In genomic region chr2:41967426-41968181, GRCh38 we compare ENCODE assay signal across 11 cellular contexts.
DNase-seq lines count a peak whose midpoint lies in the region; ATAC-seq, FAIRE-seq and TF ChIP-seq lines count a peak whose summit lies in the region.
"Had no signal": no experiment of that assay in that cellular context is flagged by ENCODE, and none has a peak within 500 bp of the region (broad histone marks: within the 10 kb centered on the region; RNA-seq: fewer than 3 reads in every experiment).

No MANE protein-coding gene starts in this region.

- H3K4me1 ChIP-seq in heart left ventricle (peaks cover 0 to 60% (median 32%) of the 10 kb centered on the region in 12 donors), pancreas (peaks cover 7 to 32% (median 23%) of the 10 kb centered on the region in 3 donors), uterus (peaks cover 16 to 35% of the 10 kb centered on the region in 2 donors)

- no peaks in the 10 kb centered on the region for H3K27me3 Mint-ChIP-seq in activated CD8-positive, alpha-beta memory T cell treated with anti-CD3 and anti-CD28 coated beads, Interleukin-2, amount 10 ng/mL, durations not matched to agents 7 days and 5 days

- H3K27me3 ChIP-seq in heart left ventricle (no peaks in the 10 kb centered on the region), pancreas (no peaks in the 10 kb centered on the region), uterus (no peaks in the 10 kb centered on the region)

- no peak for TF ChIP-seq POLR2A in heart left ventricle (IDR thresholded peaks at IDR 0.05)
- TF ChIP-seq POLR2A in uterus (IDR thresholded peaks at IDR 0.05) = no peak

- no peak overlapping the region for H3K27ac Mint-ChIP-seq in activated CD8-positive, alpha-beta memory T cell treated with anti-CD3 and anti-CD28 coated beads, Interleukin-2, amount 10 ng/mL, durations not matched to agents 7 days and 5 days
- H3K27ac Mint-ChIP-seq: activated CD4-positive, alpha-beta memory T cell treated with anti-CD3 and anti-CD28 coated beads, Interleukin-2, amount 10 ng/mL, durations not matched to agents 7 days and 5 days had no signal

- FAIRE-seq in pancreas (lab: Jason Lieb, UNC) = no peak
- FAIRE-seq: GM18507 had no signal

- H3K36me3 ChIP-seq in heart left ventricle (no peaks in the 10 kb centered on the region), pancreas (no peaks in the 10 kb centered on the region), uterus (no peaks in the 10 kb centered on the region)

- no peak overlapping the region for H3K4me3 ChIP-seq in heart left ventricle
- no peak overlapping the region for H3K4me3 ChIP-seq in pancreas
- no peak overlapping the region for H3K4me3 ChIP-seq in uterus

- WGBS in adipose tissue, 3 donors = 48 to 51% (median 51%) methylated on average over 14 of the region's 14 CpGs
- WGBS in heart left ventricle, 4 donors = 49 to 62% (median 57%) methylated on average over 12 to 14 of the region's 14 CpGs
- 40 to 49% methylated on average over 13 to 14 of the region's 14 CpGs for WGBS in pancreas, 2 donors

- ATAC-seq in heart left ventricle (peak; percentile 45 to 66 (median 50)), pancreas (peak; percentile 9 to 51 (median 46))
- ATAC-seq in activated CD8-positive, alpha-beta memory T cell treated with anti-CD3 and anti-CD28 coated beads, Interleukin-2, amount 10 ng/mL, durations not matched to agents 7 days and 5 days = no peak

- intact Hi-C loops in heart left ventricle (cut with DNase I) (loop anchor here in 3 of 10 donors (2.0 to 5.0 kb wide), 3 partner anchors 35 to 55 kb away; no protein-coding TSS in a partner anchor), pancreas (cut with DNase I) (no loop called here), uterus (cut with DNase I; ENCODE audit: low total_unique reads) (no loop called here)

- H3K9me3 Mint-ChIP-seq in activated CD8-positive, alpha-beta memory T cell treated with anti-CD3 and anti-CD28 coated beads, Interleukin-2, amount 10 ng/mL, durations not matched to agents 7 days and 5 days (ENCODE audit: low read depth) = no peaks in the 10 kb centered on the region
- H3K9me3 Mint-ChIP-seq: activated CD4-positive, alpha-beta memory T cell treated with anti-CD3 and anti-CD28 coated beads, Interleukin-2, amount 10 ng/mL, durations not matched to agents 7 days and 5 days had no signal

- CTCF ChIA-PET in activated CD8-positive, alpha-beta memory T cell treated with anti-CD3 and anti-CD28 coated beads, Interleukin-2, amount 10 ng/mL, durations not matched to agents 7 days and 5 days (lab: Charles Lee) = no interaction called here

- no peaks in the 10 kb centered on the region for H3K9me3 ChIP-seq in heart left ventricle
- no peaks in the 10 kb centered on the region for H3K9me3 ChIP-seq in pancreas
- no peaks in the 10 kb centered on the region for H3K9me3 ChIP-seq in uterus

- H3K36me3 Mint-ChIP-seq in activated CD8-positive, alpha-beta memory T cell treated with anti-CD3 and anti-CD28 coated beads, Interleukin-2, amount 10 ng/mL, durations not matched to agents 7 days and 5 days = no peaks in the 10 kb centered on the region

- H3K4me3 Mint-ChIP-seq in activated CD8-positive, alpha-beta memory T cell treated with anti-CD3 and anti-CD28 coated beads, Interleukin-2, amount 10 ng/mL, durations not matched to agents 7 days and 5 days = no peak overlapping the region
- H3K4me3 Mint-ChIP-seq: activated CD4-positive, alpha-beta memory T cell treated with anti-CD3 and anti-CD28 coated beads, Interleukin-2, amount 10 ng/mL, durations not matched to agents 7 days and 5 days had no signal

- H3K27ac ChIP-seq in adipose tissue (ENCODE audit: low read depth, low read length) (peak overlapping the region; percentile 82), heart left ventricle (peak overlapping the region; percentile 37 to 86 (median 72)), pancreas (peak overlapping the region; percentile 59 to 88 (median 64)), uterus (peak overlapping the region; percentile 84 to 91)

- TF ChIP-seq CTCF in heart left ventricle (IDR thresholded peaks at IDR 0.05) (no peak), pancreas (IDR thresholded peaks at IDR 0.05) (no peak), uterus (IDR thresholded peaks at IDR 0.05) (no peak)

- no peaks in the 10 kb centered on the region for H3K4me1 Mint-ChIP-seq in activated CD8-positive, alpha-beta memory T cell treated with anti-CD3 and anti-CD28 coated beads, Interleukin-2, amount 10 ng/mL, durations not matched to agents 7 days and 5 days
- H3K4me1 Mint-ChIP-seq: activated CD4-positive, alpha-beta memory T cell treated with anti-CD3 and anti-CD28 coated beads, Interleukin-2, amount 10 ng/mL, durations not matched to agents 7 days and 5 days had no signal

- DNase-seq in heart left ventricle (peak in 3 of 5 donors; percentile 24 to 62 (median 44)), pancreas (peak in 5 of 6 donors; percentile 13 to 61 (median 34)), uterus (peak; percentile 40 to 55), NCI-H2227 treated with DMSO at 0.1 percent for 48 hours (lab: John Stamatoyannopoulos, UW) (no peak), NCI-H2196 treated with DMSO at 0.1 percent for 48 hours (lab: John Stamatoyannopoulos, UW; ENCODE audit: unreplicated experiment) (no peak)
- DNase-seq in activated CD8-positive, alpha-beta memory T cell treated with anti-CD3 and anti-CD28 coated beads, Interleukin-2, amount 10 ng/mL, durations not matched to agents 7 days and 5 days = no peak
- DNase-seq: activated CD4-positive, alpha-beta memory T cell treated with anti-CD3 and anti-CD28 coated beads, Interleukin-2, amount 10 ng/mL, durations not matched to agents 7 days and 5 days; NCI-H774; stimulated activated CD4-positive, alpha-beta T cell treated with anti-CD3 and anti-CD28 coated beads, Interleukin-4, amount 100 ng/mL, for 1 hour had no signal

Comparison
In these comparisons a context has a peak if more than half of its experiments do, and no peak if none do; other contexts are left out.
1. DNase-seq: peak in heart left ventricle (3 of 5), pancreas (5 of 6) and uterus (2 of 2); none in NCI-H2227 treated with DMSO at 0.1 percent for 48 hours (single experiment), NCI-H2196 treated with DMSO at 0.1 percent for 48 hours (single experiment) and activated CD8-positive, alpha-beta memory T cell treated with anti-CD3 and anti-CD28 coated beads, Interleukin-2, amount 10 ng/mL, durations not matched to agents 7 days and 5 days (single experiment).
2. Peak in every context shown above with its lines, with median percentiles within 50 percentile points of each other: H3K27ac ChIP-seq.